In the genomic region with DNA sequence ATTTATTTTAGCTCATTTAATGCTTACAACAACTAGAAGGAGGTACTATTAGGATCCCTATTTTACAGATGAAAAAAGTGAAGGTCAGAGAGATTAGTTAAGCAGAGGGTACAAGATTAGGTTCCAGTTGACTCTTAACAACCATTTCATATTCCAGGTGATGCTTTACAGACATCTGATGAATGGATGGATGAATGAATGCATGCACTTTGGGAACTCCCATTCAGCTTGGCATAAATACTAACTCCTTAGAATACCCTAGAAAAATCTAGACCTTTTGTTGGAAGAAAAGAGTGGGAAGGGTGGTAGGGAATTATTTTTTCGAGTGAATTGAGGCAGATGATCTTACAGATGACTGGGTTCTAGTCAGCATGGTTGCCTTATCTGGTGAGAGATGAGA, we compare ENCODE assay signal across 8 cellular contexts. TPM values are rescaled to one million over a fixed set of nuclear protein-coding genes. Genes with fewer than 3 reads are reported as not detected.
DNase-seq lines count a peak whose midpoint lies in the region; ATAC-seq and TF ChIP-seq lines count a peak whose summit lies in the region.

No MANE protein-coding gene starts in this region.

- ATAC-seq in GM21423 (IDR thresholded peaks at IDR 0.05; ENCODE audit: unreplicated experiment): no peak
- ATAC-seq in HG03095 (IDR thresholded peaks at IDR 0.05; ENCODE audit: unreplicated experiment): no peak

- peak overlapping the region in 27 of 59 donors; percentile 12 to 93 (median 77) for H3K27ac ChIP-seq in dorsolateral prefrontal cortex

- TF ChIP-seq CTCF in CD14-positive monocyte (IDR thresholded peaks at IDR 0.05) (no peak), dorsolateral prefrontal cortex (IDR thresholded peaks at IDR 0.05 in 54 of 56, conservative IDR thresholded peaks at IDR 0.05 in 2 of 56; ENCODE audit: low read depth in 1 of 56, partially characterized antibody in 56 of 56) (no peak), neural crest cell (conservative IDR thresholded peaks at IDR 0.05) (no peak), foreskin fibroblast (IDR thresholded peaks at IDR 0.05; ENCODE audit: low read depth, low read length) (no peak)

- no peaks in the 10 kb centered on the region for H3K27me3 ChIP-seq in MG63
- peaks cover 0 to 41% (median 3%) of the 10 kb centered on the region in 45 donors for H3K27me3 ChIP-seq in dorsolateral prefrontal cortex

- peaks cover 2% of the 10 kb centered on the region; the same call in 1 of the 2 replicates for H3K9me3 ChIP-seq in MG63

- peaks cover 13 to 25% (median 17%) of the 10 kb centered on the region in 7 donors for H3K9me3 Mint-ChIP-seq in CD14-positive monocyte
- peaks cover 11% of the 10 kb centered on the region for H3K9me3 Mint-ChIP-seq in neural crest cell

- H3K27ac Mint-ChIP-seq in CD14-positive monocyte: peak overlapping the region; percentile 99 to 100 (median 100)
- peak overlapping the region; percentile 38 for H3K27ac Mint-ChIP-seq in neural crest cell (ENCODE audit: unreplicated experiment)

- intact Hi-C loops in CD14-positive monocyte (cut with micrococcal nuclease): loop anchor here in 1 of 2 donors (2.0 kb wide), 1 partner anchor 154 kb away; no protein-coding TSS in a partner anchor
- intact Hi-C loops in dorsolateral prefrontal cortex (cut with DNase I): loop anchor here in 1 of 2 donors (2.0 kb wide), 1 partner anchor 156 kb away; a partner anchor contains a TSS

- H3K36me3 Mint-ChIP-seq in CD14-positive monocyte (peaks cover 30 to 36% of the 10 kb centered on the region in 2 donors), neural crest cell (ENCODE audit: low read depth) (peaks cover 17% of the 10 kb centered on the region)

- H3K4me3 ChIP-seq in MG63 (peak overlapping the region; percentile 97), dorsolateral prefrontal cortex (peak overlapping the region in 57 of 59 donors; percentile 69 to 100 (median 93)), foreskin fibroblast (ENCODE audit: low read depth in 1 of 2, low read length in 2 of 2) (peak overlapping the region in 1 of 2 donors; percentile 94)

- peaks cover 34% of the 10 kb centered on the region for H3K4me1 Mint-ChIP-seq in CD14-positive monocyte
- peaks cover 24% of the 10 kb centered on the region for H3K4me1 Mint-ChIP-seq in neural crest cell

- peak overlapping the region; percentile 98 to 100 for H3K4me3 Mint-ChIP-seq in CD14-positive monocyte
- peak overlapping the region; percentile 100 for H3K4me3 Mint-ChIP-seq in neural crest cell

- peaks cover 21 to 39% (median 31%) of the 10 kb centered on the region in 3 donors for H3K27me3 Mint-ChIP-seq in CD14-positive monocyte (ENCODE audit: low read depth in 3 of 3)
- H3K27me3 Mint-ChIP-seq in neural crest cell (ENCODE audit: low read depth): peaks cover 54% of the 10 kb centered on the region

- H3K36me3 ChIP-seq in MG63: peaks cover 24% of the 10 kb centered on the region

- DNase-seq in CD14-positive monocyte (ENCODE audit: low spot score) (no peak), MG63 (no peak), dorsolateral prefrontal cortex (no peak), neural crest cell (ENCODE audit: low read depth, low spot score) (no peak), foreskin fibroblast (no peak), RPMI8226 (no peak)

RNA-seq across cellular contexts. Expression of a gene that starts 0.7 kb away (rescaled TPM):
- polyA plus RNA-seq in CD14-positive monocyte: 10 to 100 TPM; 62.3 to 66.3 TPM
- total RNA-seq in MG63 (2014; rRNA removed; shearing (Covaris generic); ENCODE audit: low replicate concordance): 59.1 and 90.9 TPM in 2 replicates
- total RNA-seq in dorsolateral prefrontal cortex: 10 to 100 TPM; 13.8 to 51.6 (median 33.7) TPM
- total RNA-seq in neural crest cell: 94.7 and 95.9 TPM in 2 replicates

RNA-seq across cellular contexts. Expression of a gene that starts 19.1 kb away (rescaled TPM):
- polyA plus RNA-seq in CD14-positive monocyte: not detected
- total RNA-seq in MG63 (2014; rRNA removed; shearing (Covaris generic); ENCODE audit: low replicate concordance): not detected in 2 replicates
- total RNA-seq in dorsolateral prefrontal cortex (under 1 TPM in 1 of 120 experiments, not detected in 119; 0.84 TPM), neural crest cell (not detected in 2 replicates)
